In the genomic region with DNA sequence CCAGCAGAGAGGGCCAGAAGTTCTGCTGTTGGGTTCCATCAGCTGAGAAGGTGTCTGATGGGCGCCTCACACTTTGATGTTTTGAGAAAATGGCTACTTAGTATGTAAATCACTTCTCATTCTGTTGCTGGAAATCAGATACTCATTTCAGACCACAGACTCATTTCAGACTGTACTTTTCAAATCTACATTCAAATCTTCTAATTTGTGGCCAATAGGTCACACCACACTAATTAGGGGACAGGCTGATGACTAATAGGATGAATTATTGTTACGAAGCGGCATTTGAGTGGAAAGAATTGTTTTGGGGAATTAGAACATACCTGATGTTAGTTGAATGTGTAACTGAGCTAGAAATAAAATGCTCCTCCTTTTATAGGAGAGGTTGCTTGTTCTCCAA, we compare ENCODE assay signal across 27 cellular contexts.
"Had no signal": no experiment of that assay in that cellular context is flagged by ENCODE, and none has a peak within 500 bp of the region (broad histone marks: within the 10 kb centered on the region; RNA-seq: fewer than 3 reads in every experiment).

No MANE protein-coding gene starts in this region.

- H3K4me3 ChIP-seq: dorsolateral prefrontal cortex, lower lobe of right lung, mucosa of descending colon, right atrium auricular region, smooth muscle cell, stomach, thyroid gland had no signal

- H3K27ac ChIP-seq: dorsolateral prefrontal cortex, lower lobe of right lung, neutrophil, parathyroid adenoma, right atrium auricular region, stomach, thyroid gland had no signal

- H3K4me3 Mint-ChIP-seq: mesothelial cell of epicardium; naive B cell; natural killer cell treated with Interleukin-12 subunit alpha and Interleukin-12 subunit beta and Interleukin-15 and Interleukin-18, amount 100 ng/mL, for 72 hours; neural crest cell; type B pancreatic cell had no signal

- H3K9me3 ChIP-seq: lower lobe of right lung, mucosa of descending colon, neutrophil, right atrium auricular region, thyroid gland had no signal

- H3K27ac Mint-ChIP-seq: mesothelial cell of epicardium; naive B cell; natural killer cell treated with Interleukin-12 subunit alpha and Interleukin-12 subunit beta and Interleukin-15 and Interleukin-18, amount 100 ng/mL, for 72 hours; progenitor cell of endocrine pancreas; type B pancreatic cell had no signal

- H3K27me3 ChIP-seq: dorsolateral prefrontal cortex, neutrophil, right atrium auricular region, stomach, thyroid gland had no signal

- H3K36me3 ChIP-seq: neutrophil had no signal

- H3K9ac ChIP-seq: parathyroid adenoma had no signal

- H3K79me2 ChIP-seq: parathyroid adenoma had no signal

- H3K4me2 ChIP-seq: smooth muscle cell had no signal

- ATAC-seq: left ventricle myocardium superior; lower lobe of right lung; mucosa of descending colon; natural killer cell treated with Interleukin-12 subunit alpha and Interleukin-12 subunit beta and Interleukin-15 and Interleukin-18, amount 100 ng/mL, for 72 hours; sciatic nerve had no signal

- H2AFZ ChIP-seq: parathyroid adenoma had no signal

- DNase-seq: dorsolateral prefrontal cortex; effector CD4-positive, alpha-beta T cell; left ventricle myocardium superior; lower lobe of right lung; mucosa of descending colon; naive B cell; stimulated activated CD4-positive, alpha-beta T cell treated with anti-CD3 and anti-CD28 coated beads, Interleukin-12 subunit alpha, Interleukin-12 subunit beta, amount 100 ng/mL, for 4 hours; stimulated activated CD4-positive, alpha-beta T cell treated with anti-CD3 and anti-CD28 coated beads, Interleukin-1b, Interleukin-23, amount 100 ng/mL, for 48 hours; stimulated activated CD4-positive, alpha-beta T cell treated with anti-CD3 and anti-CD28 coated beads, Interleukin-4, amount 100 ng/mL, for 1 hour; stimulated activated CD8-positive, alpha-beta memory T cell treated with anti-CD3 and anti-CD28 coated beads, Interleukin-4, amount 100 ng/mL, for 48 hours; stimulated activated naive CD4-positive, alpha-beta T cell treated with Interleukin-2 at 50 U/mL for 16 hours; stomach; thyroid gland had no signal

- FAIRE-seq: colon, frontal cortex, keratinocyte, urothelium cell line had no signal

- H3K9me3 Mint-ChIP-seq: natural killer cell treated with Interleukin-12 subunit alpha and Interleukin-12 subunit beta and Interleukin-15 and Interleukin-18, amount 100 ng/mL, for 72 hours; type B pancreatic cell had no signal

- H3K4me1 ChIP-seq: parathyroid adenoma had no signal
